In genomic region chr2:113760400-113760799, GRCh38 we compare ENCODE assay signal across 16 cellular contexts. TPM values are rescaled to one million over a fixed set of nuclear protein-coding genes. Genes with fewer than 3 reads are reported as not detected.
A peak's percentile ranks its signal among the peaks of the same experiment; 100 is the strongest.
DNase-seq lines count a peak whose midpoint lies in the region; ATAC-seq lines count a peak whose summit lies in the region.
"Had no signal": no experiment of that assay in that cellular context is flagged by ENCODE, and none has a peak within 500 bp of the region (broad histone marks: within the 10 kb centered on the region; RNA-seq: fewer than 3 reads in every experiment).

No MANE protein-coding gene starts in this region.

- ATAC-seq in naive thymus-derived CD8-positive, alpha-beta T cell, result no peak
- ATAC-seq: activated T-cell treated with anti-CD3 and anti-CD28 coated beads, Interleukin-2, amount 50 U/mL, for 72 hours had no signal

- H3K36me3 Mint-ChIP-seq in naive thymus-derived CD8-positive, alpha-beta T cell, result peaks cover 0 to 6% (median 5%) of the 10 kb centered on the region in 3 donors

- no peak overlapping the region for H3K27ac Mint-ChIP-seq in naive thymus-derived CD8-positive, alpha-beta T cell
- H3K27ac Mint-ChIP-seq: activated T-cell treated with anti-CD3 and anti-CD28 coated beads, Interleukin-2, amount 50 U/mL, for 72 hours had no signal

- peaks cover 0 to 2% (median 0%) of the 10 kb centered on the region in 5 donors for H3K27me3 Mint-ChIP-seq in naive thymus-derived CD8-positive, alpha-beta T cell

- DNase-seq in GM04503 (ENCODE audit: low read depth), result peak; percentile 54
- DNase-seq in RPMI7951 (ENCODE audit: low read depth), result peak; percentile 73
- DNase-seq in fibroblast of the conjunctiva (ENCODE audit: low read depth), result peak; percentile 74
- peak; percentile 20 for DNase-seq in pulmonary artery endothelial cell (ENCODE audit: low read depth, low spot score)
- no peak for DNase-seq in NCI-H524 (lab: John Stamatoyannopoulos, UW)
- DNase-seq in naive thymus-derived CD8-positive, alpha-beta T cell, result no peak
- DNase-seq in OCI-M2 (lab: John Stamatoyannopoulos, UW; ENCODE audit: unreplicated experiment), result no peak
- DNase-seq: activated CD4-positive, alpha-beta T cell treated with anti-CD3 and anti-CD28 coated beads, Interleukin-2, amount 50 U/mL, for 48 hours; activated T-cell treated with anti-CD3 and anti-CD28 coated beads, Interleukin-2, amount 50 U/mL, for 72 hours; CD8-positive, alpha-beta memory T cell; cortex of kidney; esophagus squamous epithelium; KBM-7; NCI-H2227 treated with DMSO at 0.1 percent for 48 hours; nucleus accumbens; stomach had no signal

- H3K4me3 Mint-ChIP-seq in naive thymus-derived CD8-positive, alpha-beta T cell, result no peak overlapping the region
- H3K4me3 Mint-ChIP-seq: activated T-cell treated with anti-CD3 and anti-CD28 coated beads, Interleukin-2, amount 50 U/mL, for 72 hours had no signal

- POLR2A ChIA-PET in naive thymus-derived CD8-positive, alpha-beta T cell (lab: Charles Lee), result no interaction called here

- peaks cover 0 to 8% (median 0%) of the 10 kb centered on the region in 9 donors for H3K9me3 Mint-ChIP-seq in naive thymus-derived CD8-positive, alpha-beta T cell
- H3K9me3 Mint-ChIP-seq: CD8-positive, alpha-beta memory T cell had no signal

- H3K4me1 Mint-ChIP-seq in naive thymus-derived CD8-positive, alpha-beta T cell, result peaks cover 4 to 17% (median 15%) of the 10 kb centered on the region in 4 donors

RNA-seq across cellular contexts. Expression of gene SLC35F5, which starts 4.0 kb away (rescaled TPM):
- total RNA-seq in RPMI7951 (2014; rRNA removed; shearing (Covaris generic)), result 89.0 and 130 TPM in 2 replicates
- 85.6 and 125 TPM in 2 replicates for total RNA-seq in pulmonary artery endothelial cell
- total RNA-seq in naive thymus-derived CD8-positive, alpha-beta T cell, result 10 to 100 TPM; 34.9 to 35.0 TPM
- 1 to 10 TPM; 6.2 to 8.2 (median 7.1) TPM for polyA plus RNA-seq in naive thymus-derived CD8-positive, alpha-beta T cell

Comparison
In these comparisons a context has a peak if more than half of its experiments do, and no peak if none do; other contexts are left out.
1. DNase-seq: peak in GM04503 (single experiment), RPMI7951 (single experiment), fibroblast of the conjunctiva (single experiment) and pulmonary artery endothelial cell (single experiment); none in NCI-H524 (0 of 2), naive thymus-derived CD8-positive, alpha-beta T cell (0 of 10) and OCI-M2 (single experiment).